ENCODE assay signal across 10 cellular contexts in genomic region chr20:401682-402495, GRCh38. TPM values are rescaled to one million over a fixed set of nuclear protein-coding genes. Genes with fewer than 3 reads are reported as not detected.
A peak's percentile ranks its signal among the peaks of the same experiment; 100 is the strongest.
DNase-seq lines count a peak whose midpoint lies in the region; ATAC-seq and TF ChIP-seq lines count a peak whose summit lies in the region.
"Had no signal": no experiment of that assay in that cellular context is flagged by ENCODE, and none has a peak within 500 bp of the region (broad histone marks: within the 10 kb centered on the region; RNA-seq: fewer than 3 reads in every experiment).

No MANE protein-coding gene starts in this region.

- peaks cover 2% of the 10 kb centered on the region for H3K9me3 Mint-ChIP-seq in activated naive CD4-positive, alpha-beta T cell treated with anti-CD3 and anti-CD28 coated beads for 36 hours
- H3K9me3 Mint-ChIP-seq in chondrocyte (ENCODE audit: low read depth), result peaks cover 10% of the 10 kb centered on the region
- peaks cover 11 to 12% of the 10 kb centered on the region in 2 donors for H3K9me3 Mint-ChIP-seq in stimulated activated naive CD8-positive, alpha-beta T cell treated with anti-CD3 and anti-CD28 coated beads, Interleukin-15, amount 100 ng/mL, for 72 hours

- H3K36me3 Mint-ChIP-seq in activated naive CD4-positive, alpha-beta T cell treated with anti-CD3 and anti-CD28 coated beads for 36 hours (ENCODE audit: low read depth), result peaks cover 12% of the 10 kb centered on the region
- peaks cover 10% of the 10 kb centered on the region for H3K36me3 Mint-ChIP-seq in chondrocyte (ENCODE audit: low read depth)

- TF ChIP-seq CTCF in chondrocyte (IDR thresholded peaks at IDR 0.05), result no peak

- H3K27ac Mint-ChIP-seq in activated naive CD4-positive, alpha-beta T cell treated with anti-CD3 and anti-CD28 coated beads for 36 hours, result peak overlapping the region; percentile 70
- peak overlapping the region; percentile 89 for H3K27ac Mint-ChIP-seq in chondrocyte (ENCODE audit: unreplicated experiment)
- H3K27ac Mint-ChIP-seq in stimulated activated naive CD8-positive, alpha-beta T cell treated with anti-CD3 and anti-CD28 coated beads, Interleukin-15, amount 100 ng/mL, for 72 hours, result peak overlapping the region; percentile 98 to 99

- no peaks in the 10 kb centered on the region for H3K27me3 Mint-ChIP-seq in activated naive CD4-positive, alpha-beta T cell treated with anti-CD3 and anti-CD28 coated beads for 36 hours (ENCODE audit: low read depth)
- H3K27me3 Mint-ChIP-seq in chondrocyte (ENCODE audit: low read depth), result no peaks in the 10 kb centered on the region
- no peaks in the 10 kb centered on the region for H3K27me3 Mint-ChIP-seq in stimulated activated naive CD8-positive, alpha-beta T cell treated with anti-CD3 and anti-CD28 coated beads, Interleukin-15, amount 100 ng/mL, for 72 hours

- CTCF ChIA-PET in activated naive CD4-positive, alpha-beta T cell treated with anti-CD3 and anti-CD28 coated beads for 36 hours (lab: Charles Lee), result interaction anchor here (0.8 to 1.0 kb wide), 2 partner anchors 30 to 243 kb away, joined by 3 to 7 read pairs; no protein-coding TSS in a partner anchor

- H3K4me3 Mint-ChIP-seq in activated naive CD4-positive, alpha-beta T cell treated with anti-CD3 and anti-CD28 coated beads for 36 hours, result no peak overlapping the region
- no peak overlapping the region for H3K4me3 Mint-ChIP-seq in chondrocyte (ENCODE audit: unreplicated experiment)
- H3K4me3 Mint-ChIP-seq in stimulated activated naive CD8-positive, alpha-beta T cell treated with anti-CD3 and anti-CD28 coated beads, Interleukin-15, amount 100 ng/mL, for 72 hours, result peak overlapping the region; percentile 71 to 80

- H3K4me1 Mint-ChIP-seq in activated naive CD4-positive, alpha-beta T cell treated with anti-CD3 and anti-CD28 coated beads for 36 hours (ENCODE audit: low read depth), result peaks cover 16% of the 10 kb centered on the region
- peaks cover 22% of the 10 kb centered on the region for H3K4me1 Mint-ChIP-seq in chondrocyte (ENCODE audit: low read depth)
- H3K4me1 Mint-ChIP-seq in stimulated activated naive CD8-positive, alpha-beta T cell treated with anti-CD3 and anti-CD28 coated beads, Interleukin-15, amount 100 ng/mL, for 72 hours, result peaks cover 53% of the 10 kb centered on the region

- peak; percentile 57 for DNase-seq in activated naive CD4-positive, alpha-beta T cell treated with anti-CD3 and anti-CD28 coated beads for 36 hours
- DNase-seq in activated naive CD4-positive, alpha-beta T cell treated with Interleukin-2 at 50 U/mL for 16 hours, result no peak
- DNase-seq in NCI-H460 (ENCODE audit: extremely low read depth, low read depth) (peak; percentile 85), chondrocyte (ENCODE audit: low spot score) (no peak), retina (no peak), GM19240 (ENCODE audit: insufficient read length, low spot score) (no peak)
- peak; percentile 42 to 64 for DNase-seq in stimulated activated naive CD8-positive, alpha-beta T cell treated with anti-CD3 and anti-CD28 coated beads, Interleukin-15, amount 100 ng/mL, for 72 hours
- DNase-seq: NCI-H1105 treated with DMSO at 0.1 percent for 48 hours, psoas muscle had no signal

- intact Hi-C loops in activated naive CD4-positive, alpha-beta T cell treated with anti-CD3 and anti-CD28 coated beads for 36 hours (cut with micrococcal nuclease), result no loop called here

- ATAC-seq in stimulated activated naive CD8-positive, alpha-beta T cell treated with anti-CD3 and anti-CD28 coated beads, Interleukin-15, amount 100 ng/mL, for 72 hours, result peak; percentile 71
- ATAC-seq in HG03521 (IDR thresholded peaks at IDR 0.05; ENCODE audit: unreplicated experiment), result no peak
- ATAC-seq: psoas muscle had no signal

RNA-seq across cellular contexts. Expression of gene RBCK1, which starts 6.2 kb away (rescaled TPM):
- 100 to 1,000 TPM; 150 to 160 TPM for total RNA-seq in activated naive CD4-positive, alpha-beta T cell treated with anti-CD3 and anti-CD28 coated beads for 36 hours
- 211 and 227 TPM in 2 replicates for total RNA-seq in NCI-H460 (2014; rRNA removed; shearing (Covaris generic))
- 224 and 242 TPM in 2 replicates for polyA plus RNA-seq in NCI-H460 (2014; cell fraction: nucleus; rRNA removed)
- 84.1 to 95.5 TPM (median 94.3 TPM) in 3 replicates for total RNA-seq in chondrocyte

RNA-seq across cellular contexts. Expression of gene TRIB3, which starts 21.3 kb away (rescaled TPM):
- total RNA-seq in activated naive CD4-positive, alpha-beta T cell treated with anti-CD3 and anti-CD28 coated beads for 36 hours, result 10 to 100 TPM; 47.4 to 49.2 TPM
- 433 and 534 TPM in 2 replicates for total RNA-seq in NCI-H460 (2014; rRNA removed; shearing (Covaris generic))
- polyA plus RNA-seq in NCI-H460 (2014; cell fraction: nucleus; rRNA removed), result 226 and 259 TPM in 2 replicates
- total RNA-seq in chondrocyte, result 7.0 to 141 TPM (median 137 TPM) in 3 replicates

RNA-seq across cellular contexts. Expression of gene NRSN2, which starts 55.0 kb away (rescaled TPM):
- total RNA-seq in activated naive CD4-positive, alpha-beta T cell treated with anti-CD3 and anti-CD28 coated beads for 36 hours, result 1 to 10 TPM; 3.9 to 4.2 TPM
- total RNA-seq in NCI-H460 (2014; rRNA removed; shearing (Covaris generic)), result 16.3 and 26.4 TPM in 2 replicates
- polyA plus RNA-seq in NCI-H460 (2014; cell fraction: nucleus; rRNA removed), result 21.1 and 38.7 TPM in 2 replicates
- total RNA-seq in chondrocyte, result 72.1 to 77.1 TPM (median 73.2 TPM) in 3 replicates

Comparison
In these comparisons a context has a peak if more than half of its experiments do, and no peak if none do; other contexts are left out.
1. DNase-seq: peak in activated naive CD4-positive, alpha-beta T cell treated with anti-CD3 and anti-CD28 coated beads for 36 hours (single experiment), NCI-H460 (single experiment) and stimulated activated naive CD8-positive, alpha-beta T cell treated with anti-CD3 and anti-CD28 coated beads, Interleukin-15, amount 100 ng/mL, for 72 hours (2 of 2); none in activated naive CD4-positive, alpha-beta T cell treated with Interleukin-2 at 50 U/mL for 16 hours (single experiment), chondrocyte (single experiment), retina (single experiment) and GM19240 (single experiment).
2. H3K4me3 Mint-ChIP-seq: peak in stimulated activated naive CD8-positive, alpha-beta T cell treated with anti-CD3 and anti-CD28 coated beads, Interleukin-15, amount 100 ng/mL, for 72 hours (2 of 2); none in activated naive CD4-positive, alpha-beta T cell treated with anti-CD3 and anti-CD28 coated beads for 36 hours (single experiment) and chondrocyte (single experiment).
3. Peak in every context shown above with its lines, with median percentiles within 50 percentile points of each other: H3K27ac Mint-ChIP-seq.